9 cellular contexts compared by ENCODE assay signal in the genomic region with DNA sequence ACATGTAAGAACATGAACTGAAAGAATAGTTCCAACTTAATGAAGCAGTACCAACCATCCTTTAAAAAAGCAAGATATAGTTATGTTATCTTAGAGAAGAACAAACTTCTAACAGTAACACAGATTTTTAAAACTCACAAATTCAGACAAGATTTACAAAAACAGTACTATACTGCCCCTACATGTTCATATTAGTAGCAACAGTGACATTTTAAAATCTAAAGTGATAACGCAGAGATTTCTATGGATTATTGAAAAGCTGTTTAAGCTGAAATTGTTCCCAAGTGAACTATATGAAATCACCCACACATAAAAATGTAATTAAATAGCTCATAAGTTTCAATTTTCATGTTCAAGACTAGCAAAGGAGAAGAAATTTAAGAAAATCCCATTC.
DNase-seq lines count a peak whose midpoint lies in the region; ATAC-seq and TF ChIP-seq lines count a peak whose summit lies in the region.
"Had no signal": no experiment of that assay in that cellular context is flagged by ENCODE, and none has a peak within 500 bp of the region (broad histone marks: within the 10 kb centered on the region; RNA-seq: fewer than 3 reads in every experiment).

No MANE protein-coding gene starts in this region.

- no peak overlapping the region for H3K4me2 ChIP-seq in PC-9

- H3K9me2 ChIP-seq in PC-9 (ENCODE audit: insufficient read depth) = no peaks in the 10 kb centered on the region

- TF ChIP-seq CTCF in cardiac muscle cell (IDR thresholded peaks at IDR 0.05; ENCODE audit: low read depth, low read length) (peak; percentile 31), PC-9 (conservative IDR thresholded peaks at IDR 0.05) (peak; percentile 51; the same call in 1 of the 2 replicates), tibial artery (IDR thresholded peaks at IDR 0.05) (peak; percentile 34), GM10248 (IDR thresholded peaks at IDR 0.05; ENCODE audit: control extremely low read depth, extremely low read depth, low read depth, missing control alignments) (no peak)

- H3K4me3 ChIP-seq in cardiac muscle cell (no peak overlapping the region), PC-9 (no peak overlapping the region), tibial artery (no peak overlapping the region)

- H3F3A ChIP-seq in PC-9 (ENCODE audit: insufficient read depth, low read depth) = no peaks in the 10 kb centered on the region

- no peaks in the 10 kb centered on the region for H3K79me2 ChIP-seq in PC-9 (ENCODE audit: low read depth)

- POLR2A ChIA-PET in PC-9 (lab: Charles Lee; ENCODE audit: unreplicated experiment) = no interaction called here
- POLR2A ChIA-PET in GM10248 (lab: Yijun Ruan, JAX) = no interaction called here

- no peak for DNase-seq in cardiac muscle cell (ENCODE audit: low read depth in 1 of 2, low spot score in 1 of 2)
- DNase-seq in left ventricle myocardium superior = no peak
- DNase-seq in PC-9 = no peak
- DNase-seq in fibroblast of peridontal ligament (ENCODE audit: extremely low read depth) = peak; percentile 55
- DNase-seq in tibial artery = no peak
- DNase-seq in GM10248 (ENCODE audit: extremely low spot score) = no peak
- DNase-seq in amniotic stem cell (lab: John Stamatoyannopoulos, UW) = no peak

- H3K4me1 ChIP-seq in cardiac muscle cell (ENCODE audit: low read depth) (no peaks in the 10 kb centered on the region), PC-9 (replicated peaks; ENCODE audit: insufficient read depth) (no peaks in the 10 kb centered on the region), tibial artery (no peaks in the 10 kb centered on the region)

- BruUV-seq in PC-9 (replicated peaks; lab: Mats Ljungman, UMichigan) = no TSS peak

- no peak overlapping the region for H2AFZ ChIP-seq in PC-9

- H3K9me3 ChIP-seq in cardiac muscle cell (ENCODE audit: low read depth) (no peaks in the 10 kb centered on the region), PC-9 (ENCODE audit: insufficient read depth, low read depth) (no peaks in the 10 kb centered on the region), tibial artery (no peaks in the 10 kb centered on the region)

- CTCF ChIA-PET in PC-9 (lab: Charles Lee) = no interaction called here
- CTCF ChIA-PET in GM10248 (lab: Yijun Ruan, JAX) = interaction anchor here (1.2 to 1.8 kb wide), 3 partner anchors 11 to 642 kb away, joined by 3 to 6 read pairs (median 3); no protein-coding TSS in a partner anchor

- H3K27ac ChIP-seq in cardiac muscle cell (no peak overlapping the region), PC-9 (no peak overlapping the region), tibial artery (no peak overlapping the region)

- H3K27me3 ChIP-seq in cardiac muscle cell (no peaks in the 10 kb centered on the region), PC-9 (ENCODE audit: insufficient read depth, low read depth) (no peaks in the 10 kb centered on the region), tibial artery (no peaks in the 10 kb centered on the region)

- intact Hi-C loops in left ventricle myocardium superior (cut with micrococcal nuclease) (loop anchor here (10.0 kb wide), 1 partner anchor 265 kb away; no protein-coding TSS in a partner anchor), PC-9 (cut with micrococcal nuclease; ENCODE audit: unreplicated experiment) (no loop called here), tibial artery (cut with DNase I; ENCODE audit: low total_unique reads) (no loop called here)

- H3K36me3 ChIP-seq in cardiac muscle cell (no peaks in the 10 kb centered on the region), PC-9 (ENCODE audit: low read depth) (no peaks in the 10 kb centered on the region), tibial artery (no peaks in the 10 kb centered on the region)

- peaks cover 11% of the 10 kb centered on the region; the same call in 1 of the 2 replicates for H4K20me1 ChIP-seq in PC-9 (ENCODE audit: insufficient read depth)

- no peak for ATAC-seq in left ventricle myocardium superior
- ATAC-seq in HG03039 (IDR thresholded peaks at IDR 0.05; ENCODE audit: unreplicated experiment) = no peak
- ATAC-seq: esophagus mucosa had no signal
